In genomic region chr3:164048451-164048850, GRCh38 we compare ENCODE assay signal across 24 cellular contexts.
DNase-seq lines count a peak whose midpoint lies in the region; ATAC-seq, FAIRE-seq and TF ChIP-seq lines count a peak whose summit lies in the region.
"Had no signal": no experiment of that assay in that cellular context is flagged by ENCODE, and none has a peak within 500 bp of the region (broad histone marks: within the 10 kb centered on the region; RNA-seq: fewer than 3 reads in every experiment).

No MANE protein-coding gene starts in this region.

- H3K9me3 ChIP-seq in HCT116 (ENCODE audit: control insufficient read depth in 1 of 2, insufficient read depth in 1 of 2, low read depth in 1 of 2, low read length in 2 of 2), result no peaks in the 10 kb centered on the region
- H3K9me3 ChIP-seq in IMR-90 (ENCODE audit: control insufficient read depth, insufficient read depth, low read length), result peaks cover 2% of the 10 kb centered on the region; the same call in 1 of the 2 replicates
- no peaks in the 10 kb centered on the region for H3K9me3 ChIP-seq in H1 (ENCODE audit: insufficient read depth in 2 of 2, low read depth in 1 of 2, low read length in 1 of 2)
- H3K9me3 ChIP-seq: BE2C, BLaER1 had no signal

- no peak overlapping the region for H3K9ac ChIP-seq in HCT116 (ENCODE audit: low read length)
- H3K9ac ChIP-seq in IMR-90 (ENCODE audit: low read depth, low read length), result no peak overlapping the region
- H3K9ac ChIP-seq in H1 (replicated peaks in 1 of 4; ENCODE audit: extremely low read depth in 1 of 4, low read depth in 3 of 4, low read length in 3 of 4), result no peak overlapping the region
- H3K9ac ChIP-seq: BLaER1 had no signal

- no peak overlapping the region for H3K27ac ChIP-seq in HCT116 (ENCODE audit: low read depth, low read length)
- no peak overlapping the region for H3K27ac ChIP-seq in IMR-90 (ENCODE audit: insufficient read depth, low read length)
- no peak overlapping the region for H3K27ac ChIP-seq in H1 (ENCODE audit: low read depth, low read length)
- H3K27ac ChIP-seq: BLaER1 had no signal

- BruUV-seq in HCT116 (replicated peaks; lab: Mats Ljungman, UMichigan) (no TSS peak), IMR-90 (replicated peaks; lab: Mats Ljungman, UMichigan) (no TSS peak)

- H2AFZ ChIP-seq in HCT116 (ENCODE audit: low read depth, low read length, poor library complexity, severe bottlenecking) (peak overlapping the region; percentile 22), IMR-90 (replicated peaks; ENCODE audit: low read length, poor library complexity) (no peak overlapping the region), H1 (ENCODE audit: low read length) (peak overlapping the region; percentile 69; the same call in 1 of the 2 replicates)

- FAIRE-seq in H1 (lab: Jason Lieb, UNC), result no peak
- FAIRE-seq: A204.1, GM12878, GM12892, GM18507 had no signal

- no peak overlapping the region for H2BK12ac ChIP-seq in H1 (ENCODE audit: low read depth, low read length)

- H4K91ac ChIP-seq in IMR-90 (ENCODE audit: insufficient read depth, low read depth, low read length) (no peak overlapping the region), H1 (replicated peaks; ENCODE audit: insufficient read length, low read length) (no peak overlapping the region)

- H3K4ac ChIP-seq in IMR-90 (ENCODE audit: low read depth, low read length), result no peak overlapping the region
- no peak overlapping the region for H3K4ac ChIP-seq in H1 (replicated peaks; ENCODE audit: insufficient read length, low read depth, low read length)

- RAD21 ChIA-PET in HCT116 (lab: Charles Lee; ENCODE audit: low non-redundant PET in 1 of 2, low total read pairs in 2 of 2, uncharacterized antibody in 2 of 2, unreplicated experiment in 2 of 2), result no interaction called here

- H3K36me3 ChIP-seq in HCT116 (ENCODE audit: control insufficient read depth in 1 of 2, insufficient read depth in 2 of 2, low read length in 2 of 2) (no peaks in the 10 kb centered on the region), IMR-90 (ENCODE audit: control insufficient read depth, insufficient read depth, low read length) (no peaks in the 10 kb centered on the region), H1 (ENCODE audit: control insufficient read depth in 2 of 4, insufficient read depth in 4 of 4, low read length in 3 of 4) (no peaks in the 10 kb centered on the region)
- H3K36me3 ChIP-seq: BE2C, BLaER1 had no signal

- H3K14ac ChIP-seq in IMR-90 (replicated peaks; ENCODE audit: low read depth, low read length) (no peak overlapping the region), H1 (ENCODE audit: insufficient read length) (no peak overlapping the region)

- TF ChIP-seq RAD21 in HCT116 (IDR thresholded peaks at IDR 0.05; ENCODE audit: low read depth) (no peak), IMR-90 (IDR thresholded peaks at IDR 0.05; ENCODE audit: low read length) (no peak), H1 (IDR thresholded peaks at IDR 0.05 in 1 of 2, conservative IDR thresholded peaks at IDR 0.05 in 1 of 2; ENCODE audit: low read depth in 2 of 2, low read length in 2 of 2) (no peak)

- H3K56ac ChIP-seq in IMR-90 (ENCODE audit: extremely low read depth, insufficient read depth, low read length) (no peak overlapping the region), H1 (replicated peaks; ENCODE audit: insufficient read length, low read depth, low read length) (no peak overlapping the region)

- H3K4me3 ChIP-seq in HCT116 (replicated peaks in 1 of 2; ENCODE audit: low read depth in 1 of 2, low read length in 2 of 2) (no peak overlapping the region), IMR-90 (ENCODE audit: insufficient read depth, low read depth, low read length) (no peak overlapping the region), H1 (ENCODE audit: extremely low read depth in 1 of 4, insufficient read depth in 2 of 4, low read depth in 3 of 4, low read length in 4 of 4) (no peak overlapping the region)
- H3K4me3 ChIP-seq: BLaER1, GM12878 had no signal

- no peaks in the 10 kb centered on the region for H3K23me2 ChIP-seq in H1 (ENCODE audit: low read depth, low read length)

- H3K27me3 ChIP-seq in HCT116 (ENCODE audit: insufficient read depth, low read length) (no peaks in the 10 kb centered on the region), IMR-90 (ENCODE audit: control insufficient read depth, insufficient read depth, low read length) (no peaks in the 10 kb centered on the region), H1 (replicated peaks in 1 of 4; ENCODE audit: control insufficient read depth in 3 of 4, extremely low read depth in 1 of 4, insufficient read depth in 3 of 4, low read length in 3 of 4) (no peaks in the 10 kb centered on the region)
- H3K27me3 ChIP-seq: BE2C, BLaER1 had no signal

- H3K79me2 ChIP-seq in HCT116 (ENCODE audit: insufficient read depth, low read length) (no peaks in the 10 kb centered on the region), H1 (ENCODE audit: control insufficient read depth in 1 of 2, insufficient read depth in 2 of 2, low read length in 2 of 2) (no peaks in the 10 kb centered on the region)

- CTCF ChIA-PET in HCT116 (lab: Charles Lee), result no interaction called here
- CTCF ChIA-PET in IMR-90 (lab: Yijun Ruan, JAX), result no interaction called here
- CTCF ChIA-PET in H1 (lab: Charles Lee; ENCODE audit: partially characterized antibody), result no interaction called here

- dilution Hi-C loops in IMR-90 (cut with HindIII; ENCODE audit: low sequenced_read_pairs, unreplicated experiment), result no loop called here

- TF ChIP-seq POLR2A in HCT116 (IDR thresholded peaks at IDR 0.05; ENCODE audit: borderline replicate concordance, extremely low read depth, insufficient read depth, insufficient read length), result no peak
- TF ChIP-seq POLR2A in IMR-90 (IDR thresholded peaks at IDR 0.05; ENCODE audit: low read depth, low read length), result no peak
- TF ChIP-seq POLR2A in H1 (IDR thresholded peaks at IDR 0.05; ENCODE audit: control extremely low read depth in 1 of 2, low read depth in 2 of 2, low read length in 2 of 2), result no peak

- no peak overlapping the region for H2AK9ac ChIP-seq in IMR-90 (replicated peaks; ENCODE audit: low read depth, low read length, poor library complexity)

- no peak overlapping the region for H2BK5ac ChIP-seq in IMR-90 (ENCODE audit: low read depth, low read length, poor library complexity, severe bottlenecking)
- H2BK5ac ChIP-seq in H1 (ENCODE audit: low read depth, low read length), result no peak overlapping the region

- no peak overlapping the region for H2AK5ac ChIP-seq in IMR-90 (ENCODE audit: low read depth, low read length)
- H2AK5ac ChIP-seq in H1 (ENCODE audit: low read depth, low read length), result no peak overlapping the region

- POLR2A ChIA-PET in HCT116 (lab: Charles Lee) (no interaction called here), IMR-90 (lab: Charles Lee; ENCODE audit: unreplicated experiment) (no interaction called here), H1 (lab: Charles Lee; ENCODE audit: partially characterized antibody) (no interaction called here)

- no peak overlapping the region for H3K4me2 ChIP-seq in HCT116 (ENCODE audit: low read length)
- H3K4me2 ChIP-seq in IMR-90 (ENCODE audit: low read depth, low read length), result no peak overlapping the region
- no peak overlapping the region for H3K4me2 ChIP-seq in H1 (ENCODE audit: insufficient read depth in 1 of 2, low read depth in 2 of 2, low read length in 2 of 2)
- H3K4me2 ChIP-seq: BLaER1 had no signal

- intact Hi-C loops in HCT116 (cut with micrococcal nuclease), result no loop called here
- intact Hi-C loops in IMR-90 (cut with micrococcal nuclease), result no loop called here

- H2BK120ac ChIP-seq in IMR-90 (ENCODE audit: low read depth, low read length) (no peak overlapping the region), H1 (replicated peaks; ENCODE audit: low read depth, low read length) (no peak overlapping the region)

- ATAC-seq in HCT116 (no peak), IMR-90 (ENCODE audit: low read depth) (no peak)
- ATAC-seq: GM12878 had no signal

- in situ Hi-C loops in IMR-90 (cut with MboI; ENCODE audit: low sequenced_read_pairs), result no loop called here

- no peaks in the 10 kb centered on the region for H3K9me2 ChIP-seq in HCT116 (ENCODE audit: insufficient read depth)

- TF ChIP-seq EP300 in H1 (IDR thresholded peaks at IDR 0.05; ENCODE audit: borderline replicate concordance in 1 of 2, low read depth in 2 of 2, low read length in 2 of 2), result no peak

- no peak for TF ChIP-seq CTCF in HCT116 (IDR thresholded peaks at IDR 0.05 in 2 of 3, conservative IDR thresholded peaks at IDR 0.05 in 1 of 3; ENCODE audit: borderline replicate concordance in 1 of 3, insufficient read depth in 1 of 3, low read depth in 2 of 3, low read length in 2 of 3)
- no peak for TF ChIP-seq CTCF in IMR-90 (conservative IDR thresholded peaks at IDR 0.05; ENCODE audit: low read depth, low read length)
- TF ChIP-seq CTCF in H1 (IDR thresholded peaks at IDR 0.05; ENCODE audit: control extremely low read depth in 1 of 3, insufficient read depth in 1 of 3, low read depth in 1 of 3, low read length in 3 of 3), result no peak

- H3K79me1 ChIP-seq in IMR-90 (ENCODE audit: low read depth in 1 of 2, low read length in 2 of 2) (no peaks in the 10 kb centered on the region), H1 (ENCODE audit: low read depth, low read length) (no peaks in the 10 kb centered on the region)

- H2BK15ac ChIP-seq in IMR-90 (ENCODE audit: low read depth, low read length), result no peak overlapping the region
- no peak overlapping the region for H2BK15ac ChIP-seq in H1 (ENCODE audit: low read length)

- DNase-seq in HCT116 (ENCODE audit: low read depth, low spot score) (no peak), IMR-90 (no peak), H1 (ENCODE audit: low read depth in 1 of 2, low spot score in 2 of 2) (no peak), mucosa of gallbladder (ENCODE audit: low spot score) (no peak), ecto neural progenitor cell (ENCODE audit: low spot score) (no peak)
- DNase-seq: 8988T; ACHN; BE2C; C1 segment of cervical spinal cord; CD4-positive, alpha-beta memory T cell; CD4-positive, CD25-positive, alpha-beta regulatory T cell; CD8-positive, alpha-beta memory T cell; COR-L47; DMS 273 treated with DMSO at 0.1 percent for 48 hours; DMS153; DMS53; DMS79; DND-41; EL had no signal

- no peaks in the 10 kb centered on the region for H3K4me1 ChIP-seq in HCT116 (ENCODE audit: control insufficient read depth in 1 of 2, insufficient read depth in 2 of 2, low read length in 2 of 2)
- no peaks in the 10 kb centered on the region for H3K4me1 ChIP-seq in IMR-90 (ENCODE audit: control insufficient read depth, insufficient read depth, low read length)
- no peaks in the 10 kb centered on the region for H3K4me1 ChIP-seq in H1 (replicated peaks in 1 of 4; ENCODE audit: control insufficient read depth in 3 of 4, insufficient read depth in 4 of 4, low read length in 3 of 4)
- H3K4me1 ChIP-seq: BE2C, BLaER1 had no signal

- no peak overlapping the region for H3K23ac ChIP-seq in IMR-90 (ENCODE audit: low read depth, low read length)
- no peak overlapping the region for H3K23ac ChIP-seq in H1 (ENCODE audit: insufficient read length)

- H4K5ac ChIP-seq in IMR-90 (ENCODE audit: low read depth, low read length) (no peak overlapping the region), H1 (ENCODE audit: insufficient read length, low read depth, low read length) (no peak overlapping the region)

- H3K18ac ChIP-seq in IMR-90 (ENCODE audit: low read depth, low read length), result no peak overlapping the region
- no peak overlapping the region for H3K18ac ChIP-seq in H1 (ENCODE audit: extremely low read depth, low read length)

- no peak overlapping the region for H4K8ac ChIP-seq in IMR-90 (ENCODE audit: low read depth in 2 of 2, low read length in 2 of 2)
- H4K8ac ChIP-seq in H1 (ENCODE audit: extremely low read depth, insufficient read depth, low read length), result no peak overlapping the region

- H2BK20ac ChIP-seq in IMR-90 (ENCODE audit: low read depth, low read length) (no peak overlapping the region), H1 (ENCODE audit: low read length) (no peak overlapping the region)

- H3K9me1 ChIP-seq in IMR-90 (ENCODE audit: insufficient read depth, low read length), result no peaks in the 10 kb centered on the region

- no CpG with 5 or more reads among the region's 4 CpGs for WGBS in IMR-90 (ENCODE audit: extremely low coverage in 2 of 2, insufficient read length in 1 of 2), 2 experiments
- 91% methylated on average over 4 of the region's 4 CpGs; no CpG with 5 or more reads in 1 of the 2 experiments for WGBS in H1 (ENCODE audit: extremely low coverage in 1 of 2, insufficient coverage in 1 of 2, insufficient read length in 1 of 2, insufficient replicate concordance in 2 of 2, low coverage in 1 of 2, low lambda C conversion rate in 2 of 2, missing lambda C conversion rate in 1 of 2), 2 experiments

- H4K20me1 ChIP-seq in HCT116 (ENCODE audit: insufficient read depth) (no peaks in the 10 kb centered on the region), IMR-90 (ENCODE audit: insufficient read depth, low read length) (no peaks in the 10 kb centered on the region), H1 (replicated peaks in 1 of 2; ENCODE audit: control insufficient read depth in 1 of 2, insufficient read depth in 2 of 2, low read length in 2 of 2) (no peaks in the 10 kb centered on the region)
- H4K20me1 ChIP-seq: BLaER1 had no signal

Comparison
In these comparisons a context has a peak if more than half of its experiments do, and no peak if none do; other contexts are left out.
1. Of the 16 proteins assayed by ChIP-seq in both H1 and HCT116: peak only in H1: CEBPB; only in HCT116: none; in both: none; in neither: 15.